28 cellular contexts compared by ENCODE assay signal in the genomic region with DNA sequence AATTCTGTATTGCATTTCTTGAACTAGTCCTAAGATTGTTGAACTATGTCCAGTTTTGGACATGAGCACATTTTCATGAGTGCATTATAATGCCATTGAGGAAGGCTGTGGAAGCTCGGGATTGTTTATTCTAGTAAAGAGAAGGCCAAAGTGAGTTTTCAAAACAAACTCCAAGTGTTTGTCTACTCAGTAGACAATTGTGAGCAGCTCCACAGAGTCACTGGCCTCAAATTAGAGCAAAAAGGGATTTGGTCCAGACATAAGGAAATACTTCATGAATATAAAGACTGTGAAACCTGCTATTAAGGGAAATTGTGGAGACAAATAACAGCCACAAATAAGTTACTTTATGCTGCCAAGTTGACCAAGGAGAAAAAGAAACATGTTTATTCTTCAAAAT.
"Had no signal": no experiment of that assay in that cellular context is flagged by ENCODE, and none has a peak within 500 bp of the region (broad histone marks: within the 10 kb centered on the region; RNA-seq: fewer than 3 reads in every experiment).

No MANE protein-coding gene starts in this region.

- H3K4me3 ChIP-seq: neural progenitor cell, ovary, psoas muscle, right lobe of liver, skin epidermis, smooth muscle cell, spleen, suprapubic skin, testis, tibial artery, transverse colon, upper lobe of right lung, uterus had no signal

- ATAC-seq: natural killer cell; psoas muscle; right cardiac atrium; right lobe of liver; stimulated activated memory B cell treated with anti-CD40 and anti-IgM and Interleukin-4, amounts not matched to agents 10 μg/mL and 1 μg/mL and 100 μg/mL, for 72 hours; stimulated activated naive CD8-positive, alpha-beta T cell treated with anti-CD3 and anti-CD28 coated beads, Interleukin-15, amount 100 ng/mL, for 72 hours; stimulated activated naive CD8-positive, alpha-beta T cell treated with anti-CD3 and anti-CD28 coated beads, Interleukin-15, Interleukin-2, amounts not matched to agents 100 U/mL and 50 U/mL, for 24 hours; upper lobe of right lung had no signal

- DNase-seq: natural killer cell; occipital lobe; ovary; posterior cingulate gyrus; psoas muscle; right cardiac atrium; right lobe of liver; spleen; stimulated activated CD4-positive, alpha-beta T cell treated with anti-CD3 and anti-CD28 coated beads, Interleukin-12 subunit alpha, Interleukin-12 subunit beta, amount 100 ng/mL, for 4 hours; stimulated activated CD4-positive, alpha-beta T cell treated with anti-CD3 and anti-CD28 coated beads, Interleukin-1b, Interleukin-23, amount 100 ng/mL, for 48 hours; stimulated activated CD4-positive, alpha-beta T cell treated with anti-CD3 and anti-CD28 coated beads, Interleukin-4, amount 100 ng/mL, for 1 hour; stimulated activated CD4-positive, alpha-beta T cell treated with anti-CD3 and anti-CD28 coated beads, Interleukin-4, amount 100 ng/mL, for 4 hours; stimulated activated CD8-positive, alpha-beta memory T cell treated with anti-CD3 and anti-CD28 coated beads, Interleukin-4, amount 100 ng/mL, for 48 hours; stimulated activated naive CD4-positive, alpha-beta T cell; stimulated activated naive CD8-positive, alpha-beta T cell treated with anti-CD3 and anti-CD28 coated beads, Interleukin-15, amount 100 ng/mL, for 72 hours; stimulated activated naive CD8-positive, alpha-beta T cell treated with anti-CD3 and anti-CD28 coated beads, Interleukin-15, Interleukin-2, amounts not matched to agents 100 U/mL and 50 U/mL, for 24 hours; substantia nigra; testis; tibial artery; transverse colon; upper lobe of right lung; uterus had no signal

- H3K4me1 ChIP-seq: neural progenitor cell, parathyroid adenoma, psoas muscle, right lobe of liver, spleen, suprapubic skin, testis, tibial artery, transverse colon, upper lobe of right lung, uterus had no signal

- H3K36me3 ChIP-seq: neural progenitor cell, ovary, right lobe of liver, spleen, suprapubic skin, tibial artery, transverse colon, upper lobe of right lung, uterus had no signal

- H3K27ac ChIP-seq: neural progenitor cell, ovary, parathyroid adenoma, psoas muscle, right lobe of liver, skin epidermis, spleen, suprapubic skin, testis, tibial artery, transverse colon, upper lobe of right lung, uterus had no signal

- H3K27me3 ChIP-seq: neural progenitor cell, ovary, right lobe of liver, spleen, suprapubic skin, testis, transverse colon, upper lobe of right lung, uterus had no signal

- H3K9me3 ChIP-seq: ovary, psoas muscle, right lobe of liver, spleen, suprapubic skin, testis, tibial artery, transverse colon, upper lobe of right lung, uterus had no signal
